8 cellular contexts compared by ENCODE assay signal in the genomic region with DNA sequence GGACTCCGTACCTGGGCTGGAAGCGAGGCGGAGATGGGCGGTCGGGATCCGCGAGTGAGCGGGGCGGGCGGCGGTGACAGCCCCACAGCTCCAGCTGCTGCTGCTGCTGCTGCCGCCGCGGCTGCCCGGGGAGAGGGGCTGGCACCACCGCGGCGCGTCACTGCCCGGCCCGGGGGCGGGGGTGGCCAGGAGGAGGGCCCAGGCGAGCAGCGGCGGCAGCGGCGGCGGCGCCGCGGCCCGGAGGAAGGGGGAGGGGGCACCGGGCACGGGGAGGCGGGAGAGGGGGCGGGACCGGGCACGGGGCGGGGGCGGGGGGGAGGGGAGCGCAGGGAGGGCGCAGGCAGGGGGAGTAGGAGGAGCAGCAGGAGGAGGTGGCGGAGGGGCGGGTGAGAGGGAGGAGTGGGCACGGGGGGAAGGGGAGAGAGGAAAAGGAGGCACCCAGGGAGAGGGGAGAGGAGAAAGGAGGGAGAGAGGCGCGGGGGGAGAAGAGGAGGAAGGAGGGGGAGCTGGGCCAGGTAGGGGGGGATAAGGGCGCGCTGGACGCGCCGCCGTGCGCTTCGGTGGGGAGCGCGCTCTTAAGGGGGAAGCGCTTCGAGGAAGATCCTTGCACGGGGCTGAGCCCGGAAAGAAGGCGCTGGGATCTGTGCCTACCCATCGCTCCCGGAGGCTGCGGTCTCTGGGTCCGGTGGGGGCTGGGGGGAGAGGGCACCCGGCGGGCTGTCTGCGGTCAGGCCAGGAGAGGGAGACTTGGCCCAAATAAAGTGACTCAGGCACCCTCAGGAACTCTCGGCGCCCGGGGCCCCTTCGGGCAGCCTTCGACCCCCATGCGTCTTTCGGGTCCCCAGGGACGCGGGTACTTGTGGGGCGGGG.
DNase-seq lines count a peak whose midpoint lies in the region; ATAC-seq lines count a peak whose summit lies in the region.

No MANE protein-coding gene starts in this region.

- no peaks in the 10 kb centered on the region for H3K27me3 Mint-ChIP-seq in effector memory CD8-positive, alpha-beta T cell

- no peak overlapping the region for H2AK5ac ChIP-seq in mesendoderm (ENCODE audit: low read length)

- no peaks in the 10 kb centered on the region for H3K36me3 ChIP-seq in mesendoderm (ENCODE audit: control insufficient read depth, insufficient read depth, low read length)

- H3K23ac ChIP-seq in mesendoderm (ENCODE audit: low read length) = peak overlapping the region; percentile 45

- H4K5ac ChIP-seq in mesendoderm (ENCODE audit: low read length) = no peak overlapping the region

- H3K4me3 ChIP-seq in mesendoderm (ENCODE audit: low read length) = peak overlapping the region; percentile 66

- H2BK5ac ChIP-seq in mesendoderm (ENCODE audit: low read length) = peak overlapping the region; percentile 67

- peaks cover 10% of the 10 kb centered on the region for H3K79me1 ChIP-seq in mesendoderm (ENCODE audit: low read length)

- H3K27ac ChIP-seq in mesendoderm (ENCODE audit: low read depth, low read length) = peak overlapping the region; percentile 98

- ATAC-seq in HG03432 (IDR thresholded peaks at IDR 0.05; ENCODE audit: unreplicated experiment) (peak; percentile 30), GM18858 (IDR thresholded peaks at IDR 0.05; ENCODE audit: unreplicated experiment) (no peak)
- ATAC-seq in effector memory CD8-positive, alpha-beta T cell (replicated peaks) = peak; percentile 73

- peaks cover 37 to 45% of the 10 kb centered on the region in 2 donors for H3K4me1 Mint-ChIP-seq in effector memory CD8-positive, alpha-beta T cell (ENCODE audit: low read depth in 2 of 2)

- H3K9ac ChIP-seq in mesendoderm (ENCODE audit: low read length) = peak overlapping the region; percentile 88

- peak overlapping the region; percentile 96 for H2BK120ac ChIP-seq in mesendoderm (ENCODE audit: low read depth, low read length)

- no peaks in the 10 kb centered on the region for H3K9me3 Mint-ChIP-seq in effector memory CD8-positive, alpha-beta T cell

- no CpG with 5 or more reads among the region's 79 CpGs for WGBS in mesendoderm (ENCODE audit: extremely low coverage, insufficient coverage, low lambda C conversion rate)

- peak overlapping the region; percentile 97 for H4K8ac ChIP-seq in mesendoderm (ENCODE audit: low read depth, low read length)

- H3K36me3 Mint-ChIP-seq in effector memory CD8-positive, alpha-beta T cell (ENCODE audit: insufficient read depth) = peaks cover 26% of the 10 kb centered on the region

- peak overlapping the region; percentile 88 to 92 for H3K4me3 Mint-ChIP-seq in effector memory CD8-positive, alpha-beta T cell

- H3K18ac ChIP-seq in mesendoderm (ENCODE audit: low read length) = peak overlapping the region; percentile 99

- H3K27me3 ChIP-seq in mesendoderm (ENCODE audit: insufficient read depth, low read length, poor library complexity) = peaks cover 2% of the 10 kb centered on the region

- H3K27ac Mint-ChIP-seq in effector memory CD8-positive, alpha-beta T cell = peak overlapping the region; percentile 80 to 82

- H3K4me1 ChIP-seq in mesendoderm (ENCODE audit: control insufficient read depth, low read depth, low read length) = no peaks in the 10 kb centered on the region

- H2BK15ac ChIP-seq in mesendoderm (replicated peaks; ENCODE audit: low read depth) = peak overlapping the region; percentile 39

- H3K79me2 ChIP-seq in mesendoderm (ENCODE audit: control insufficient read depth, insufficient read depth, low read length) = peaks cover 20% of the 10 kb centered on the region

- H3K56ac ChIP-seq in mesendoderm (ENCODE audit: low read length) = peak overlapping the region; percentile 92

- DNase-seq in AG08396 (ENCODE audit: low spot score) (peak; percentile 84), NCI-H82 (lab: John Stamatoyannopoulos, UW) (peak; percentile 98), mesendoderm (peak; percentile 83)
- DNase-seq in activated CD8-positive, alpha-beta memory T cell treated with anti-CD3 and anti-CD28 coated beads for 24 hours = peak; percentile 81
- peak; percentile 55 to 77 (median 69) for DNase-seq in effector memory CD8-positive, alpha-beta T cell
- peak; percentile 22 to 51 for DNase-seq in stimulated activated CD8-positive, alpha-beta memory T cell treated with anti-CD3 and anti-CD28 coated beads, Interleukin-15, amount 100 ng/mL, for 4 hours (ENCODE audit: low read depth in 2 of 2)

- peak overlapping the region; percentile 73 for H3K4me2 ChIP-seq in mesendoderm (ENCODE audit: low read length)

- peak overlapping the region; percentile 98 for H3K4ac ChIP-seq in mesendoderm (ENCODE audit: low read depth, low read length)

Comparison
In these comparisons a context has a peak if more than half of its experiments do, and no peak if none do; other contexts are left out.
1. DNase-seq: peak in every context shown above with its lines; median percentile 98 in NCI-H82; 84 in AG08396; 83 in mesendoderm; 81 in activated CD8-positive, alpha-beta memory T cell treated with anti-CD3 and anti-CD28 coated beads for 24 hours; 69 in effector memory CD8-positive, alpha-beta T cell; 36 in stimulated activated CD8-positive, alpha-beta memory T cell treated with anti-CD3 and anti-CD28 coated beads, Interleukin-15, amount 100 ng/mL, for 4 hours.